ENCODE assay signal across 13 cellular contexts in genomic region chr2:172865422-172865821, GRCh38.
DNase-seq lines count a peak whose midpoint lies in the region; ATAC-seq and TF ChIP-seq lines count a peak whose summit lies in the region.
"Had no signal": no experiment of that assay in that cellular context is flagged by ENCODE, and none has a peak within 500 bp of the region (broad histone marks: within the 10 kb centered on the region; RNA-seq: fewer than 3 reads in every experiment).

No MANE protein-coding gene starts in this region.

- H3K4me3 Mint-ChIP-seq in MCF 10A (ENCODE audit: unreplicated experiment) (no peak overlapping the region), endodermal cell (no peak overlapping the region)

- CTCF ChIA-PET in MCF 10A (lab: Yijun Ruan, JAX): interaction anchor here (0.9 to 2.7 kb wide), 4 partner anchors 16 to 67 kb away, joined by 3 to 20 read pairs (median 6); no protein-coding TSS in a partner anchor

- H3K36me3 ChIP-seq in breast epithelium (no peaks in the 10 kb centered on the region), endodermal cell (ENCODE audit: control insufficient read depth, insufficient read depth, low read length) (no peaks in the 10 kb centered on the region), testis (ENCODE audit: low read depth, missing control alignments) (no peaks in the 10 kb centered on the region), aorta (ENCODE audit: control insufficient read depth in 1 of 2, insufficient read depth in 2 of 2, low read length in 1 of 2) (no peaks in the 10 kb centered on the region)
- H3K36me3 ChIP-seq: prostate gland had no signal

- POLR2A ChIA-PET in MCF 10A (lab: Yijun Ruan, JAX): interaction anchor here (0.6 kb wide), 1 partner anchor 383 kb away, joined by 5 read pairs; no protein-coding TSS in a partner anchor

- TF ChIP-seq POLR2A in breast epithelium (IDR thresholded peaks at IDR 0.05): no peak
- no peak for TF ChIP-seq POLR2A in testis (IDR thresholded peaks at IDR 0.05)

- peak; percentile 30 for DNase-seq in MCF 10A (ENCODE audit: unreplicated experiment)
- DNase-seq in breast epithelium (ENCODE audit: low spot score in 2 of 2): no peak
- peak; percentile 7 for DNase-seq in NCI-H69 (lab: John Stamatoyannopoulos, UW)
- peak; percentile 66 for DNase-seq in endodermal cell
- peak; percentile 18 for DNase-seq in testis
- DNase-seq in activated CD4-positive, alpha-beta T cell treated with anti-CD3 and anti-CD28 coated beads for 4 hours: no peak
- DNase-seq in activated CD4-positive, alpha-beta T cell treated with anti-CD3 and anti-CD28 coated beads, Interleukin-2, amount 50 U/mL, for 1 hour: no peak
- no peak for DNase-seq in aorta
- DNase-seq: activated CD4-positive, alpha-beta T cell treated with anti-CD3 and anti-CD28 coated beads for 48 hours; KBM-7; NCI-H2171 had no signal

- H3K4me1 Mint-ChIP-seq in MCF 10A (ENCODE audit: insufficient read depth, unreplicated experiment): no peaks in the 10 kb centered on the region
- no peaks in the 10 kb centered on the region for H3K4me1 Mint-ChIP-seq in endodermal cell

- intact Hi-C loops in MCF 10A (cut with micrococcal nuclease) (loop anchor here (2.0 kb wide), 1 partner anchor 59 kb away; no protein-coding TSS in a partner anchor), breast epithelium (cut with DNase I; ENCODE audit: low total_unique reads) (no loop called here), testis (cut with DNase I; ENCODE audit: low total_unique reads) (loop anchor here (10.0 kb wide), 1 partner anchor 69 kb away; no protein-coding TSS in a partner anchor), aorta (cut with DNase I) (loop anchor here (2.0 to 5.0 kb wide), 2 partner anchors 67 kb away; no protein-coding TSS in a partner anchor)

- H3K9me3 Mint-ChIP-seq in MCF 10A (ENCODE audit: unreplicated experiment): no peaks in the 10 kb centered on the region
- H3K9me3 Mint-ChIP-seq in endodermal cell: no peaks in the 10 kb centered on the region

- H3K36me3 Mint-ChIP-seq in MCF 10A (ENCODE audit: insufficient read depth, unreplicated experiment): no peaks in the 10 kb centered on the region
- H3K36me3 Mint-ChIP-seq in endodermal cell (ENCODE audit: low read depth): no peaks in the 10 kb centered on the region

- H3K27me3 ChIP-seq in breast epithelium (no peaks in the 10 kb centered on the region), endodermal cell (ENCODE audit: control insufficient read depth, insufficient read depth, low read length, poor library complexity, severe bottlenecking) (no peaks in the 10 kb centered on the region), testis (no peaks in the 10 kb centered on the region), aorta (ENCODE audit: control insufficient read depth in 1 of 2, insufficient read depth in 2 of 2, low read length in 1 of 2) (peaks cover 0 to 1% of the 10 kb centered on the region in 2 donors)

- TF ChIP-seq CTCF in MCF 10A (IDR thresholded peaks at IDR 0.05; ENCODE audit: unreplicated experiment) (peak; percentile 43), breast epithelium (IDR thresholded peaks at IDR 0.05) (no peak), endodermal cell (conservative IDR thresholded peaks at IDR 0.05) (peak; percentile 72), testis (IDR thresholded peaks at IDR 0.05) (peak in 1 of 3 experiments; percentile 8)

- H3K27ac Mint-ChIP-seq in MCF 10A (ENCODE audit: low read depth, unreplicated experiment) (no peak overlapping the region), endodermal cell (no peak overlapping the region)

- no peaks in the 10 kb centered on the region for H3K9me3 ChIP-seq in breast epithelium
- no peaks in the 10 kb centered on the region for H3K9me3 ChIP-seq in endodermal cell (ENCODE audit: control insufficient read depth, low read length)
- no peaks in the 10 kb centered on the region for H3K9me3 ChIP-seq in testis
- peaks cover 1% of the 10 kb centered on the region for H3K9me3 ChIP-seq in aorta (ENCODE audit: control insufficient read depth, low read length)
- H3K9me3 ChIP-seq: prostate gland had no signal

- H3K4me3 ChIP-seq in breast epithelium (no peak overlapping the region), endodermal cell (ENCODE audit: low read length) (no peak overlapping the region), testis (no peak overlapping the region), aorta (ENCODE audit: low read length in 2 of 2) (no peak overlapping the region)
- H3K4me3 ChIP-seq: prostate gland had no signal

- H3K27me3 Mint-ChIP-seq in MCF 10A (ENCODE audit: insufficient read depth, unreplicated experiment) (peaks cover 10% of the 10 kb centered on the region), endodermal cell (ENCODE audit: insufficient read depth) (no peaks in the 10 kb centered on the region)

- H3K9ac ChIP-seq in endodermal cell (ENCODE audit: extremely low read depth, low read length, poor library complexity, severe bottlenecking): no peak overlapping the region

- BruUV-seq in MCF 10A (replicated peaks; lab: Mats Ljungman, UMichigan): no TSS peak

- 33 to 55% methylated on average over 1 of the region's 3 CpGs for WGBS in endodermal cell (ENCODE audit: insufficient coverage in 1 of 2, insufficient read length in 1 of 2), 2 experiments
- 73 to 83% methylated on average over 3 of the region's 3 CpGs for WGBS in testis, 2 donors
- WGBS in aorta, 2 donors: 80 to 93% methylated on average over 3 of the region's 3 CpGs

- H3K4me1 ChIP-seq in breast epithelium (no peaks in the 10 kb centered on the region), endodermal cell (ENCODE audit: control insufficient read depth, insufficient read depth, low read length) (no peaks in the 10 kb centered on the region), testis (no peaks in the 10 kb centered on the region), aorta (ENCODE audit: control insufficient read depth in 1 of 2, insufficient read depth in 2 of 2, low read length in 2 of 2) (no peaks in the 10 kb centered on the region)
- H3K4me1 ChIP-seq: prostate gland had no signal

- no peak for ATAC-seq in aorta (ENCODE audit: low FRiP score)

- no peak overlapping the region for H3K27ac ChIP-seq in breast epithelium
- H3K27ac ChIP-seq in endodermal cell (ENCODE audit: low read depth, low read length): no peak overlapping the region
- H3K27ac ChIP-seq in testis: no peak overlapping the region
- H3K27ac ChIP-seq in aorta (ENCODE audit: low read depth in 1 of 2, low read length in 2 of 2): no peak overlapping the region
- H3K27ac ChIP-seq: epithelial cell of prostate, prostate gland had no signal

Comparison
In these comparisons a context has a peak if more than half of its experiments do, and no peak if none do; other contexts are left out.
1. DNase-seq: peak in MCF 10A (single experiment), NCI-H69 (single experiment), endodermal cell (single experiment) and testis (single experiment); none in breast epithelium (0 of 2), activated CD4-positive, alpha-beta T cell treated with anti-CD3 and anti-CD28 coated beads for 4 hours (0 of 2), activated CD4-positive, alpha-beta T cell treated with anti-CD3 and anti-CD28 coated beads, Interleukin-2, amount 50 U/mL, for 1 hour (single experiment) and aorta (0 of 2).
2. CTCF ChIP-seq: peak in MCF 10A (single experiment) and endodermal cell (single experiment); none in breast epithelium (0 of 3).